In the genomic region with DNA sequence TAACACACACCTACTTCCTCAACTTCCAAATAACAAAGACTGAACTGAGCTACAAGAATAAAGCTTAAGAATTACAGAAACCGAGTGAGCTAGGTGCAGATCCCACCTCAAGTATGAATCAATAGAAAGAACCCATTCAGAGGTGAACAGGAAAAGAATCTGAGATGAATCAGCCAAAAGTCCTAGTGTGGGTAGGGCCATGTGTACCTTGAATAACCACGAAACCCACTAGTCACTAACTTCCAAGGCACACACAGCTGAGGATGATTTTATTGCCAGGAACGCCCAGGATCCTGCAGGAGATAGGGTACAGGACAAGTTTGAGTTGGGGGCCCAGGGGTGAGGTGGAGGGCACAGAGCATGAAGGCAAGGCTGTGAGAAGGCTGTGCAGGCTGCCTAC, we compare ENCODE assay signal across 9 cellular contexts.
"Had no signal": no experiment of that assay in that cellular context is flagged by ENCODE, and none has a peak within 500 bp of the region (broad histone marks: within the 10 kb centered on the region; RNA-seq: fewer than 3 reads in every experiment).

No MANE protein-coding gene starts in this region.

- H3K9me3 ChIP-seq: HAP-1 had no signal

- ATAC-seq: HCT116, K562 had no signal

- DNase-seq: GM23248, GOT3, H7, HFFc6, IMR-90 had no signal

- H3K4me3 Mint-ChIP-seq: HFFc6 had no signal

- H3K27ac ChIP-seq: GM23248, HL-60 had no signal

- H3K4me1 ChIP-seq: HAP-1 had no signal

- H3K36me3 ChIP-seq: HAP-1 had no signal

- H3K27ac Mint-ChIP-seq: HFFc6 had no signal

- H3K4me3 ChIP-seq: GM23248, HAP-1, K562 had no signal
